In the genomic region with DNA sequence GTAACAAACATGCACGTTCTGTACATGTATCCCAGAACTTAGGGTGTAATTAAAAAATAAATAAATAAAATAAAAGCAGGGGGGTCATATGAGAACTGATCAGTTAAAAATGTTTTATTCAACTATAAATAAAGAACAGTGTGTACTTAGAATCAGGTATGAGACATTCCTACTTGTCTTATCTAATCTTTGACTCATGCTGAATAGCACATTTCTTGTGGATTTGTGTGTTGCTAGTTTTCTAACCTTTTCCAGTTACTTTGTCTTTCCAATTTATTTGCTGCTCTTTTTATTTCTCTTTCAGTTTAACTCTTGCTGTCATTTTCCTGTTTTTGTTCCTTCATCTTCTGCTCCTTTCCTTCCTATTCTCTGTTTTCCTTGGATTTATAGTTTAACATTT, we compare ENCODE assay signal across 23 cellular contexts.
DNase-seq lines count a peak whose midpoint lies in the region; ATAC-seq, FAIRE-seq and TF ChIP-seq lines count a peak whose summit lies in the region.
"Had no signal": no experiment of that assay in that cellular context is flagged by ENCODE, and none has a peak within 500 bp of the region (broad histone marks: within the 10 kb centered on the region; RNA-seq: fewer than 3 reads in every experiment).

No MANE protein-coding gene starts in this region.

- no peak for TF ChIP-seq CTCF in PC-3 (conservative IDR thresholded peaks at IDR 0.05; ENCODE audit: low read depth, low read length)
- no peak for TF ChIP-seq CTCF in RWPE2 (IDR thresholded peaks at IDR 0.05; ENCODE audit: poor library complexity, severe bottlenecking)
- no peak for TF ChIP-seq CTCF in colonic mucosa (IDR thresholded peaks at IDR 0.05)
- TF ChIP-seq CTCF in pancreas (IDR thresholded peaks at IDR 0.05), result no peak

- peak; percentile 17 for DNase-seq in PC-3
- no peak for DNase-seq in RWPE2 (ENCODE audit: low spot score)
- DNase-seq in colonic mucosa, result no peak
- no peak for DNase-seq in pancreas
- DNase-seq: 8988T; ACHN; BE2C; C1 segment of cervical spinal cord; CD4-positive, alpha-beta memory T cell; CD4-positive, CD25-positive, alpha-beta regulatory T cell; CD8-positive, alpha-beta memory T cell; COR-L47; DMS 273 treated with DMSO at 0.1 percent for 48 hours; DMS79; DND-41; EL; GDM1 had no signal

- no peaks in the 10 kb centered on the region for H4K20me1 ChIP-seq in PC-3 (ENCODE audit: low read length)
- H4K20me1 ChIP-seq: BLaER1 had no signal

- intact Hi-C loops in PC-3 (cut with micrococcal nuclease) (no loop called here), colonic mucosa (cut with DNase I) (no loop called here), pancreas (cut with DNase I) (no loop called here)

- H3K36me3 ChIP-seq in PC-3 (ENCODE audit: low read depth, low read length), result no peaks in the 10 kb centered on the region
- no peaks in the 10 kb centered on the region for H3K36me3 ChIP-seq in RWPE2 (ENCODE audit: low read depth)
- no peaks in the 10 kb centered on the region for H3K36me3 ChIP-seq in colonic mucosa
- no peaks in the 10 kb centered on the region for H3K36me3 ChIP-seq in pancreas
- H3K36me3 ChIP-seq: BE2C, BLaER1 had no signal

- CTCF ChIA-PET in PC-3 (lab: Charles Lee), result no interaction called here

- H3K27me3 ChIP-seq in PC-3 (ENCODE audit: low read length), result no peaks in the 10 kb centered on the region
- no peaks in the 10 kb centered on the region for H3K27me3 ChIP-seq in RWPE2 (ENCODE audit: insufficient read depth, poor library complexity, severe bottlenecking)
- no peaks in the 10 kb centered on the region for H3K27me3 ChIP-seq in colonic mucosa
- no peaks in the 10 kb centered on the region for H3K27me3 ChIP-seq in pancreas
- H3K27me3 ChIP-seq: BE2C, BLaER1 had no signal

- no peaks in the 10 kb centered on the region for H3K9me3 ChIP-seq in PC-3 (ENCODE audit: low read length)
- no peaks in the 10 kb centered on the region for H3K9me3 ChIP-seq in RWPE2 (ENCODE audit: severe bottlenecking)
- no peaks in the 10 kb centered on the region for H3K9me3 ChIP-seq in colonic mucosa
- H3K9me3 ChIP-seq in pancreas, result no peaks in the 10 kb centered on the region
- H3K9me3 ChIP-seq: BE2C, BLaER1 had no signal

- H3K27ac ChIP-seq in PC-3 (ENCODE audit: low read length) (no peak overlapping the region), RWPE2 (ENCODE audit: poor library complexity, severe bottlenecking) (peak overlapping the region; percentile 30), colonic mucosa (no peak overlapping the region), pancreas (no peak overlapping the region)
- H3K27ac ChIP-seq: BLaER1 had no signal

- ATAC-seq in PC-3, result no peak
- ATAC-seq in RWPE2 (ENCODE audit: low read depth), result peak; percentile 58; the same call in 1 of the 3 replicates
- no peak for ATAC-seq in pancreas
- no peak for ATAC-seq in HG02798 (IDR thresholded peaks at IDR 0.05; ENCODE audit: poor library complexity, unreplicated experiment)
- ATAC-seq: GM12878 had no signal

- 65 to 76% methylated on average over 1 of the region's 1 CpG for WGBS in pancreas, 2 donors

- no TSS peak for BruUV-seq in PC-3 (replicated peaks; lab: Mats Ljungman, UMichigan)

- H3K4me1 ChIP-seq in PC-3 (ENCODE audit: insufficient read depth, low read length) (peaks cover 5% of the 10 kb centered on the region; the same call in 1 of the 2 replicates), RWPE2 (ENCODE audit: insufficient read depth, poor library complexity, severe bottlenecking) (peaks cover 6% of the 10 kb centered on the region), colonic mucosa (no peaks in the 10 kb centered on the region), pancreas (no peaks in the 10 kb centered on the region)
- H3K4me1 ChIP-seq: BE2C, BLaER1 had no signal

- H2AFZ ChIP-seq in PC-3 (ENCODE audit: low read length), result no peak overlapping the region

- FAIRE-seq in pancreas (lab: Jason Lieb, UNC), result no peak
- FAIRE-seq: A204.1, GM12878, GM12892, GM18507 had no signal

- no peaks in the 10 kb centered on the region for H3F3A ChIP-seq in PC-3 (ENCODE audit: low read length, unreplicated experiment)

- no peaks in the 10 kb centered on the region for H3K9me2 ChIP-seq in PC-3 (replicated peaks; ENCODE audit: low read length)

- POLR2A ChIA-PET in PC-3 (lab: Charles Lee; ENCODE audit: unreplicated experiment), result no interaction called here

- H3K4me2 ChIP-seq in PC-3 (ENCODE audit: low read length), result no peak overlapping the region
- H3K4me2 ChIP-seq: BLaER1 had no signal

- H3K4me3 ChIP-seq in PC-3 (ENCODE audit: low read length) (no peak overlapping the region), RWPE2 (ENCODE audit: severe bottlenecking) (no peak overlapping the region), colonic mucosa (no peak overlapping the region), pancreas (no peak overlapping the region)
- H3K4me3 ChIP-seq: BLaER1, GM12878 had no signal

- no peaks in the 10 kb centered on the region for H3K79me2 ChIP-seq in PC-3 (ENCODE audit: low read length)

- H3K9ac ChIP-seq in PC-3 (ENCODE audit: low read length) (no peak overlapping the region), colonic mucosa (ENCODE audit: low read depth in 2 of 2, low read length in 2 of 2) (no peak overlapping the region)
- H3K9ac ChIP-seq: BLaER1 had no signal
